Comparison of ENCODE assay signal across 8 cellular contexts in genomic region chr2:190882327-190882766, GRCh38. TPM values are rescaled to one million over a fixed set of nuclear protein-coding genes. Genes with fewer than 3 reads are reported as not detected.
DNase-seq lines count a peak whose midpoint lies in the region; ATAC-seq and TF ChIP-seq lines count a peak whose summit lies in the region.

No MANE protein-coding gene starts in this region.

- H3K9me3 ChIP-seq in CD4-positive, CD25-positive, alpha-beta regulatory T cell (ENCODE audit: control insufficient read depth in 2 of 2, low read length in 2 of 2), result no peaks in the 10 kb centered on the region
- H3K9me3 ChIP-seq in SU-DHL-6 (ENCODE audit: insufficient read depth, low read length) (no peaks in the 10 kb centered on the region), spleen (no peaks in the 10 kb centered on the region)

- H3K27me3 ChIP-seq in CD4-positive, CD25-positive, alpha-beta regulatory T cell (ENCODE audit: control insufficient read depth, insufficient read depth, low read length), result no peaks in the 10 kb centered on the region
- H3K27me3 ChIP-seq in GM23338 (ENCODE audit: insufficient read depth) (no peaks in the 10 kb centered on the region), SU-DHL-6 (ENCODE audit: low read length) (no peaks in the 10 kb centered on the region), spleen (replicated peaks in 1 of 7) (no peaks in the 10 kb centered on the region)

- no peaks in the 10 kb centered on the region for H3F3A ChIP-seq in GM23338 (replicated peaks; ENCODE audit: low read depth)
- H3F3A ChIP-seq in SU-DHL-6 (ENCODE audit: insufficient read depth), result peaks cover 30% of the 10 kb centered on the region

- no peak for TF ChIP-seq POLR2A in spleen (IDR thresholded peaks at IDR 0.05)

- no peaks in the 10 kb centered on the region for H3K36me3 Mint-ChIP-seq in CD4-positive, CD25-positive, alpha-beta regulatory T cell
- peaks cover 26% of the 10 kb centered on the region for H3K36me3 Mint-ChIP-seq in GM23338 (ENCODE audit: low read depth)

- peaks cover 9% of the 10 kb centered on the region for H3K27me3 Mint-ChIP-seq in CD4-positive, CD25-positive, alpha-beta regulatory T cell
- peaks cover 3% of the 10 kb centered on the region for H3K27me3 Mint-ChIP-seq in GM23338 (ENCODE audit: insufficient read depth, low read depth, poor library complexity)

- H3K4me1 Mint-ChIP-seq in CD4-positive, CD25-positive, alpha-beta regulatory T cell, result peaks cover 11 to 64% (median 34%) of the 10 kb centered on the region in 4 donors
- peaks cover 26% of the 10 kb centered on the region for H3K4me1 Mint-ChIP-seq in GM23338

- 2 to 5% (median 4%) methylated on average over 5 of the region's 5 CpGs for WGBS in spleen, 5 donors

- peaks cover 68% of the 10 kb centered on the region for H3K4me1 ChIP-seq in CD4-positive, CD25-positive, alpha-beta regulatory T cell (ENCODE audit: control insufficient read depth, insufficient read depth, low read length, poor library complexity, severe bottlenecking)
- H3K4me1 ChIP-seq in GM23338 (ENCODE audit: insufficient read depth) (peaks cover 36% of the 10 kb centered on the region), spleen (peaks cover 34 to 76% (median 62%) of the 10 kb centered on the region in 6 donors)

- H3K27ac Mint-ChIP-seq in CD4-positive, CD25-positive, alpha-beta regulatory T cell, result peak overlapping the region; percentile 97 to 98 (median 98)
- H3K27ac Mint-ChIP-seq in GM23338, result no peak overlapping the region

- H3K79me2 ChIP-seq in GM23338 (replicated peaks; ENCODE audit: insufficient read depth) (peaks cover 55% of the 10 kb centered on the region), SU-DHL-6 (ENCODE audit: insufficient read depth, low read length) (peaks cover 63% of the 10 kb centered on the region)

- TF ChIP-seq CTCF in GM23338 (conservative IDR thresholded peaks at IDR 0.05; ENCODE audit: low read depth in 2 of 2) (no peak), SU-DHL-6 (IDR thresholded peaks at IDR 0.05; ENCODE audit: insufficient read depth, low read length, poor library complexity, severe bottlenecking) (no peak), spleen (IDR thresholded peaks at IDR 0.05 in 8 of 11, conservative IDR thresholded peaks at IDR 0.05 in 3 of 11) (no peak)

- peaks cover 3% of the 10 kb centered on the region for H3K36me3 ChIP-seq in CD4-positive, CD25-positive, alpha-beta regulatory T cell (ENCODE audit: control insufficient read depth, insufficient read depth, low read length)
- H3K36me3 ChIP-seq in GM23338 (ENCODE audit: insufficient read depth) (no peaks in the 10 kb centered on the region), SU-DHL-6 (ENCODE audit: low read length) (peaks cover 11% of the 10 kb centered on the region), spleen (no peaks in the 10 kb centered on the region)

- intact Hi-C loops in spleen (cut with DNase I; ENCODE audit: low total_unique reads), result no loop called here

- peak overlapping the region; percentile 81 for H3K4me2 ChIP-seq in GM23338
- H3K4me2 ChIP-seq in SU-DHL-6 (ENCODE audit: low read depth, low read length, poor library complexity, severe bottlenecking), result peak overlapping the region; percentile 95

- H2AFZ ChIP-seq in GM23338, result no peak overlapping the region
- H2AFZ ChIP-seq in SU-DHL-6 (ENCODE audit: low read depth, low read length, severe bottlenecking), result no peak overlapping the region

- peak overlapping the region; percentile 99 for H3K4me3 ChIP-seq in CD4-positive, CD25-positive, alpha-beta regulatory T cell (ENCODE audit: low read depth, low read length)
- H3K4me3 ChIP-seq in GM23338, result peak overlapping the region; percentile 76
- H3K4me3 ChIP-seq in SU-DHL-6 (ENCODE audit: insufficient read depth, low read length, poor library complexity, severe bottlenecking), result peak overlapping the region; percentile 82
- H3K4me3 ChIP-seq in spleen, result peak overlapping the region; percentile 77 to 95 (median 90)

- peaks cover 0 to 2% (median 0%) of the 10 kb centered on the region in 7 donors for H3K9me3 Mint-ChIP-seq in CD4-positive, CD25-positive, alpha-beta regulatory T cell
- H3K9me3 Mint-ChIP-seq in GM23338, result no peaks in the 10 kb centered on the region

- peak overlapping the region; percentile 85 for H3K9ac ChIP-seq in SU-DHL-6 (ENCODE audit: low read length)

- H4K20me1 ChIP-seq in GM23338 (replicated peaks; ENCODE audit: insufficient read depth) (peaks cover 11% of the 10 kb centered on the region), SU-DHL-6 (ENCODE audit: low read depth, low read length) (peaks cover 7% of the 10 kb centered on the region; the same call in 1 of the 2 replicates)

- peak overlapping the region; percentile 97 for H3K27ac ChIP-seq in CD4-positive, CD25-positive, alpha-beta regulatory T cell (ENCODE audit: insufficient read depth, low read length, poor library complexity, severe bottlenecking)
- H3K27ac ChIP-seq in GM23338 (ENCODE audit: low read depth), result no peak overlapping the region
- H3K27ac ChIP-seq in SU-DHL-6 (ENCODE audit: low read depth, low read length), result peak overlapping the region; percentile 92
- peak overlapping the region; percentile 94 to 99 (median 98) for H3K27ac ChIP-seq in spleen

- ATAC-seq in CD4-positive, CD25-positive, alpha-beta regulatory T cell (ENCODE audit: low read depth in 2 of 2), result no peak
- no peak for ATAC-seq in GM23338

- no peaks in the 10 kb centered on the region for H3K9me2 ChIP-seq in GM23338 (ENCODE audit: insufficient read depth)
- H3K9me2 ChIP-seq in SU-DHL-6 (replicated peaks; ENCODE audit: insufficient read depth, low read length), result no peaks in the 10 kb centered on the region

- DNase-seq in CD4-positive, CD25-positive, alpha-beta regulatory T cell, result no peak
- no peak for DNase-seq in GM23338 (ENCODE audit: low spot score)
- peak; percentile 33 for DNase-seq in globus pallidus (ENCODE audit: low spot score)
- DNase-seq in spleen, result no peak
- DNase-seq in NK-92 (lab: John Stamatoyannopoulos, UW; ENCODE audit: unreplicated experiment), result no peak
- no peak for DNase-seq in NCI-H2171 treated with DMSO at 0.1 percent for 48 hours (lab: John Stamatoyannopoulos, UW)
- DNase-seq in activated gamma-delta T cell (lab: John Stamatoyannopoulos, UW), result no peak

- peak overlapping the region; percentile 92 to 96 (median 95) for H3K4me3 Mint-ChIP-seq in CD4-positive, CD25-positive, alpha-beta regulatory T cell
- peak overlapping the region; percentile 85 for H3K4me3 Mint-ChIP-seq in GM23338

RNA-seq across cellular contexts. Expression of gene GLS, which starts 1.7 kb away (rescaled TPM):
- 301 TPM for total RNA-seq in CD4-positive, CD25-positive, alpha-beta regulatory T cell
- 10 to 100 TPM; 38.7 to 65.7 (median 43.9) TPM for polyA plus RNA-seq in CD4-positive, CD25-positive, alpha-beta regulatory T cell
- 133 and 172 TPM in 2 replicates for total RNA-seq in GM23338 (2014; rRNA removed; shearing (Covaris generic))
- polyA plus RNA-seq in GM23338 (2016; fragmentation: Nextera tagmentation; extraction: Ambion mirVana), result 38.1 and 43.2 TPM in 2 replicates
- 100 to 1,000 TPM; 141 to 254 (median 211) TPM for total RNA-seq in spleen
- polyA plus RNA-seq in spleen, result 10 to 100 TPM; 42.3 to 55.9 (median 43.6) TPM
